8 cellular contexts compared by ENCODE assay signal in genomic region chr7:89458076-89458475, GRCh38.
"Had no signal": no experiment of that assay in that cellular context is flagged by ENCODE, and none has a peak within 500 bp of the region (broad histone marks: within the 10 kb centered on the region; RNA-seq: fewer than 3 reads in every experiment).

No MANE protein-coding gene starts in this region.

- H3K4me3 Mint-ChIP-seq: HFFc6 had no signal

- H2AFZ ChIP-seq: GM23248 had no signal

- DNase-seq: GM23248, H7, HFFc6, IMR-90, KG1 had no signal

- H3K27ac Mint-ChIP-seq: HFFc6 had no signal

- H3K4me3 ChIP-seq: GM23248, HAP-1, K562 had no signal

- H3K9me3 Mint-ChIP-seq: HFFc6 had no signal

- H3K27ac ChIP-seq: GM23248 had no signal

- H3K9me3 ChIP-seq: HAP-1 had no signal

- H3K36me3 ChIP-seq: HAP-1 had no signal

- ATAC-seq: HCT116, K562 had no signal

- H3K9ac ChIP-seq: GM23248 had no signal
